8 cellular contexts compared by ENCODE assay signal in genomic region chr17:12256380-12256995, GRCh38.
DNase-seq lines count a peak whose midpoint lies in the region; ATAC-seq and TF ChIP-seq lines count a peak whose summit lies in the region.

No MANE protein-coding gene starts in this region.

- CTCF ChIA-PET in Calu3 (lab: Charles Lee) = interaction anchor here (0.6 kb wide), 1 partner anchor 1230 kb away, joined by 3 read pairs; no protein-coding TSS in a partner anchor

- BruUV-seq in Calu3 (replicated peaks; lab: Mats Ljungman, UMichigan) = no TSS peak

- H3K27ac ChIP-seq in ascending aorta = no peak overlapping the region

- H3K9me3 ChIP-seq in ascending aorta = no peaks in the 10 kb centered on the region

- no peaks in the 10 kb centered on the region for H3K27me3 Mint-ChIP-seq in Calu3 (ENCODE audit: unreplicated experiment)
- peaks cover 3 to 6% of the 10 kb centered on the region in 2 donors for H3K27me3 Mint-ChIP-seq in stimulated activated naive B cell treated with anti-CD40 and anti-IgM and Interleukin-4, amounts not matched to agents 10 μg/mL and 1 μg/mL and 100 μg/mL, for 72 hours

- H3K4me1 Mint-ChIP-seq in Calu3 (ENCODE audit: low read depth, unreplicated experiment) = no peaks in the 10 kb centered on the region
- H3K4me1 Mint-ChIP-seq in stimulated activated naive B cell treated with anti-CD40 and anti-IgM and Interleukin-4, amounts not matched to agents 10 μg/mL and 1 μg/mL and 100 μg/mL, for 72 hours = no peaks in the 10 kb centered on the region

- intact Hi-C loops in Calu3 (cut with micrococcal nuclease; ENCODE audit: unreplicated experiment) = loop anchor here (1.0 kb wide), 4 partner anchors 76 to 747 kb away; no protein-coding TSS in a partner anchor
- intact Hi-C loops in ascending aorta (cut with DNase I) = loop anchor here (1.0 to 5.0 kb wide), 5 partner anchors 74 to 746 kb away; partner anchors contain the start of gene MYOCD

- ATAC-seq in GM19351 (IDR thresholded peaks at IDR 0.05; ENCODE audit: unreplicated experiment) (peak; percentile 82), HG02623 (IDR thresholded peaks at IDR 0.05; ENCODE audit: unreplicated experiment) (no peak), GM18505 (IDR thresholded peaks at IDR 0.05; ENCODE audit: unreplicated experiment) (no peak)
- peak; percentile 64 to 65 for ATAC-seq in stimulated activated naive B cell treated with anti-CD40 and anti-IgM and Interleukin-4, amounts not matched to agents 10 μg/mL and 1 μg/mL and 100 μg/mL, for 72 hours (replicated peaks)

- no peaks in the 10 kb centered on the region for H3K36me3 Mint-ChIP-seq in Calu3 (ENCODE audit: insufficient read depth, unreplicated experiment)
- no peaks in the 10 kb centered on the region for H3K36me3 Mint-ChIP-seq in stimulated activated naive B cell treated with anti-CD40 and anti-IgM and Interleukin-4, amounts not matched to agents 10 μg/mL and 1 μg/mL and 100 μg/mL, for 72 hours

- no peaks in the 10 kb centered on the region for H3K27me3 ChIP-seq in ascending aorta

- peaks cover 6% of the 10 kb centered on the region for H3K9me3 Mint-ChIP-seq in Calu3 (ENCODE audit: low read depth, unreplicated experiment)
- H3K9me3 Mint-ChIP-seq in stimulated activated naive B cell treated with anti-CD40 and anti-IgM and Interleukin-4, amounts not matched to agents 10 μg/mL and 1 μg/mL and 100 μg/mL, for 72 hours = peaks cover 0 to 2% of the 10 kb centered on the region in 2 donors

- H3K4me3 Mint-ChIP-seq in Calu3 (ENCODE audit: low read depth, unreplicated experiment) = no peak overlapping the region
- no peak overlapping the region for H3K4me3 Mint-ChIP-seq in stimulated activated naive B cell treated with anti-CD40 and anti-IgM and Interleukin-4, amounts not matched to agents 10 μg/mL and 1 μg/mL and 100 μg/mL, for 72 hours

- peak overlapping the region in 1 of 2 donors; percentile 0 for H3K4me3 ChIP-seq in ascending aorta

- no peaks in the 10 kb centered on the region for H3K36me3 ChIP-seq in ascending aorta

- H3K4me1 ChIP-seq in ascending aorta = peaks cover 0 to 10% of the 10 kb centered on the region in 2 donors

- peak; percentile 40 for DNase-seq in Calu3
- peak; percentile 17 for DNase-seq in NCI-H1048 (lab: John Stamatoyannopoulos, UW)
- DNase-seq in ascending aorta (ENCODE audit: low spot score in 2 of 2) = peak in 1 of 2 donors; percentile 70
- peak; percentile 53 for DNase-seq in hepatic stellate cell (ENCODE audit: low spot score)
- no peak for DNase-seq in stimulated activated naive B cell treated with anti-CD40 and anti-IgM and Interleukin-4, amounts not matched to agents 10 μg/mL and 1 μg/mL and 100 μg/mL, for 72 hours

- TF ChIP-seq CTCF in Calu3 (IDR thresholded peaks at IDR 0.05; ENCODE audit: unreplicated experiment) = peak; percentile 47
- TF ChIP-seq CTCF in ascending aorta (IDR thresholded peaks at IDR 0.05) = peak; percentile 62 to 87 (median 82)

- H3K27ac Mint-ChIP-seq in Calu3 (ENCODE audit: unreplicated experiment) = no peak overlapping the region
- H3K27ac Mint-ChIP-seq in stimulated activated naive B cell treated with anti-CD40 and anti-IgM and Interleukin-4, amounts not matched to agents 10 μg/mL and 1 μg/mL and 100 μg/mL, for 72 hours = no peak overlapping the region

- no peak for TF ChIP-seq POLR2A in GM18505 (IDR thresholded peaks at IDR 0.05; ENCODE audit: borderline replicate concordance, extremely low read depth, insufficient read depth, insufficient read length)

Comparison
In these comparisons a context has a peak if more than half of its experiments do, and no peak if none do; other contexts are left out.
1. ATAC-seq: peak in GM19351 (single experiment) and stimulated activated naive B cell treated with anti-CD40 and anti-IgM and Interleukin-4, amounts not matched to agents 10 μg/mL and 1 μg/mL and 100 μg/mL, for 72 hours (2 of 2); none in HG02623 (single experiment) and GM18505 (single experiment).